8 cellular contexts compared by ENCODE assay signal in genomic region chr1:35555601-35556477, GRCh38. TPM values are rescaled to one million over a fixed set of nuclear protein-coding genes. Genes with fewer than 3 reads are reported as not detected.
DNase-seq lines count a peak whose midpoint lies in the region; ATAC-seq and TF ChIP-seq lines count a peak whose summit lies in the region.

No MANE protein-coding gene starts in this region.

- H3K36me3 ChIP-seq in naive thymus-derived CD4-positive, alpha-beta T cell (ENCODE audit: control insufficient read depth in 2 of 3, insufficient read depth in 3 of 3, low read length in 3 of 3) = peaks cover 0 to 29% (median 0%) of the 10 kb centered on the region in 3 experiments

- intact Hi-C loops in MCF 10A (cut with micrococcal nuclease) = loop anchor here (2.0 kb wide), 1 partner anchor 107 kb away; no protein-coding TSS in a partner anchor
- intact Hi-C loops in naive thymus-derived CD4-positive, alpha-beta T cell (cut with micrococcal nuclease) = loop anchor here (2.0 to 5.0 kb wide), 7 partner anchors 21 to 697 kb away; partner anchors contain the start of genes SFPQ (in 2 of the 2), ADPRS (in 1 of the 2), AGO3 (in 1 of the 2) and SMIM12 (in 1 of the 2)

- CTCF ChIA-PET in MCF 10A (lab: Yijun Ruan, JAX) = interaction anchor here (0.6 to 3.4 kb wide), 12 partner anchors 9 to 216 kb away, joined by 3 to 31 read pairs (median 6); no protein-coding TSS in a partner anchor
- CTCF ChIA-PET in naive thymus-derived CD4-positive, alpha-beta T cell (lab: Charles Lee) = interaction anchor here (0.9 to 2.0 kb wide), 8 partner anchors 9 to 160 kb away, joined by 3 to 8 read pairs (median 5); no protein-coding TSS in a partner anchor

- H3K27ac Mint-ChIP-seq in MCF 10A (ENCODE audit: low read depth, unreplicated experiment) = peak overlapping the region; percentile 93
- peak overlapping the region; percentile 33 to 98 (median 90) for H3K27ac Mint-ChIP-seq in naive thymus-derived CD4-positive, alpha-beta T cell

- H3K4me3 Mint-ChIP-seq in MCF 10A (ENCODE audit: unreplicated experiment) = peak overlapping the region; percentile 94
- H3K4me3 Mint-ChIP-seq in naive thymus-derived CD4-positive, alpha-beta T cell = peak overlapping the region; percentile 90 to 99 (median 96)

- peaks cover 16 to 19% of the 10 kb centered on the region in 2 donors for H3K4me1 ChIP-seq in naive thymus-derived CD4-positive, alpha-beta T cell (ENCODE audit: control insufficient read depth in 2 of 2, insufficient read depth in 2 of 2, low read length in 2 of 2)

- no peaks in the 10 kb centered on the region for H3K9me3 ChIP-seq in naive thymus-derived CD4-positive, alpha-beta T cell (ENCODE audit: control insufficient read depth in 2 of 3, low read length in 3 of 3)

- no peaks in the 10 kb centered on the region for H3K27me3 Mint-ChIP-seq in MCF 10A (ENCODE audit: insufficient read depth, unreplicated experiment)
- no peaks in the 10 kb centered on the region for H3K27me3 Mint-ChIP-seq in naive thymus-derived CD4-positive, alpha-beta T cell

- peaks cover 33% of the 10 kb centered on the region for H3K36me3 Mint-ChIP-seq in MCF 10A (ENCODE audit: insufficient read depth, unreplicated experiment)
- H3K36me3 Mint-ChIP-seq in naive thymus-derived CD4-positive, alpha-beta T cell = peaks cover 0 to 18% (median 13%) of the 10 kb centered on the region in 5 donors

- no peaks in the 10 kb centered on the region for H3K27me3 ChIP-seq in naive thymus-derived CD4-positive, alpha-beta T cell (ENCODE audit: control insufficient read depth in 2 of 2, insufficient read depth in 2 of 2, low read length in 2 of 2)

- BruUV-seq in MCF 10A (replicated peaks; lab: Mats Ljungman, UMichigan) = no TSS peak

- H3K4me1 Mint-ChIP-seq in MCF 10A (ENCODE audit: insufficient read depth, unreplicated experiment) = peaks cover 38% of the 10 kb centered on the region
- H3K4me1 Mint-ChIP-seq in naive thymus-derived CD4-positive, alpha-beta T cell = peaks cover 35 to 67% (median 50%) of the 10 kb centered on the region in 7 donors

- TF ChIP-seq CTCF in MCF 10A (IDR thresholded peaks at IDR 0.05; ENCODE audit: unreplicated experiment) = no peak

- DNase-seq in NCI-H1694 treated with DMSO at 0.1 percent for 48 hours (lab: John Stamatoyannopoulos, UW) (peak; percentile 28), NCI-H1694 (lab: John Stamatoyannopoulos, UW) (no peak), NCI-H2081 (lab: John Stamatoyannopoulos, UW) (peak; percentile 84 to 98), MCF 10A (ENCODE audit: unreplicated experiment) (peak; percentile 79), LoVo (ENCODE audit: low spot score) (no peak), GF-D8 (lab: John Stamatoyannopoulos, UW) (no peak)
- DNase-seq in naive thymus-derived CD4-positive, alpha-beta T cell = no peak
- DNase-seq in stimulated activated naive CD4-positive, alpha-beta T cell treated with Interleukin-2 at 50 U/mL for 16 hours (lab: John Stamatoyannopoulos, UW) = no peak

- H3K4me3 ChIP-seq in naive thymus-derived CD4-positive, alpha-beta T cell (ENCODE audit: low read length) = no peak overlapping the region

- H3K27ac ChIP-seq in naive thymus-derived CD4-positive, alpha-beta T cell (ENCODE audit: low read depth, low read length) = peak overlapping the region; percentile 77

- H3K9me3 Mint-ChIP-seq in MCF 10A (ENCODE audit: unreplicated experiment) = no peaks in the 10 kb centered on the region
- no peaks in the 10 kb centered on the region for H3K9me3 Mint-ChIP-seq in naive thymus-derived CD4-positive, alpha-beta T cell

- POLR2A ChIA-PET in MCF 10A (lab: Yijun Ruan, JAX) = interaction anchor here (0.6 to 9.9 kb wide), 23 partner anchors 9 to 525 kb away, joined by 3 to 212 read pairs (median 3); partner anchors contain the start of genes C1orf216, CLSPN, PSMB2 and SFPQ
- POLR2A ChIA-PET in naive thymus-derived CD4-positive, alpha-beta T cell (lab: Charles Lee) = interaction anchor here (0.7 to 3.0 kb wide), 6 partner anchors 9 to 104 kb away, joined by 4 to 21 read pairs (median 4); no protein-coding TSS in a partner anchor

- no peak for ATAC-seq in naive thymus-derived CD4-positive, alpha-beta T cell

RNA-seq across cellular contexts. Expression of gene KIAA0319L, which starts 1.4 kb away (rescaled TPM):
- 50.7 and 56.8 TPM in 2 replicates for total RNA-seq in MCF 10A (2022)
- 10 to 100 TPM; 62.0 to 79.7 (median 65.6) TPM for total RNA-seq in naive thymus-derived CD4-positive, alpha-beta T cell
- polyA plus RNA-seq in naive thymus-derived CD4-positive, alpha-beta T cell = 10 to 100 TPM; 22.2 to 36.6 TPM

RNA-seq across cellular contexts. Expression of gene NCDN, which starts 1.8 kb away (rescaled TPM):
- total RNA-seq in MCF 10A (2022) = 31.4 and 31.5 TPM in 2 replicates
- 10 to 100 TPM; 19.4 to 38.6 (median 26.4) TPM for total RNA-seq in naive thymus-derived CD4-positive, alpha-beta T cell
- polyA plus RNA-seq in naive thymus-derived CD4-positive, alpha-beta T cell = 10 to 100 TPM; 17.1 to 23.9 TPM

RNA-seq across cellular contexts. Expression of gene TFAP2E, which starts 17.3 kb away (rescaled TPM):
- 0.30 and 0.47 TPM in 2 replicates for total RNA-seq in MCF 10A (2022)
- total RNA-seq in naive thymus-derived CD4-positive, alpha-beta T cell = 1 to 10 TPM in 4 of 5 experiments, under 1 TPM in 1; 0.77 to 4.2 (median 2.8) TPM
- under 1 TPM; 0.13 to 0.51 TPM for polyA plus RNA-seq in naive thymus-derived CD4-positive, alpha-beta T cell

Comparison
In these comparisons a context has a peak if more than half of its experiments do, and no peak if none do; other contexts are left out.
1. DNase-seq: peak in NCI-H1694 treated with DMSO at 0.1 percent for 48 hours (single experiment), NCI-H2081 (2 of 2) and MCF 10A (single experiment); none in NCI-H1694 (single experiment), naive thymus-derived CD4-positive, alpha-beta T cell (0 of 9), stimulated activated naive CD4-positive, alpha-beta T cell treated with Interleukin-2 at 50 U/mL for 16 hours (single experiment), LoVo (single experiment) and GF-D8 (single experiment).